In genomic region chr4:40627540-40627939, GRCh38 we compare ENCODE assay signal across 13 cellular contexts. TPM values are rescaled to one million over a fixed set of nuclear protein-coding genes. Genes with fewer than 3 reads are reported as not detected.
DNase-seq lines count a peak whose midpoint lies in the region; ATAC-seq, FAIRE-seq and TF ChIP-seq lines count a peak whose summit lies in the region.
"Had no signal": no experiment of that assay in that cellular context is flagged by ENCODE, and none has a peak within 500 bp of the region (broad histone marks: within the 10 kb centered on the region; RNA-seq: fewer than 3 reads in every experiment).

No MANE protein-coding gene starts in this region.

- H3T11ph ChIP-seq in H9 (ENCODE audit: low read length): no peak overlapping the region

- no peak overlapping the region for H3K14ac ChIP-seq in H9 (ENCODE audit: insufficient read depth, low read length)

- H4K8ac ChIP-seq in H9 (replicated peaks; ENCODE audit: insufficient read length, low read depth, low read length): no peak overlapping the region

- H3K4ac ChIP-seq in H9 (ENCODE audit: low read depth, low read length): no peak overlapping the region

- H2BK5ac ChIP-seq in H9 (ENCODE audit: insufficient read length, low read length): no peak overlapping the region

- no peak overlapping the region for H2AFZ ChIP-seq in H9 (ENCODE audit: low read length)

- peaks cover 13% of the 10 kb centered on the region for H3K23me2 ChIP-seq in H9 (ENCODE audit: insufficient read length, low read depth, low read length, poor library complexity, severe bottlenecking)

- H3K4me1 ChIP-seq in A549: peaks cover 40% of the 10 kb centered on the region
- peaks cover 17% of the 10 kb centered on the region; the same call in 1 of the 2 replicates for H3K4me1 ChIP-seq in H9 (ENCODE audit: insufficient read depth, low read length)
- no peaks in the 10 kb centered on the region for H3K4me1 ChIP-seq in breast epithelium
- peaks cover 40% of the 10 kb centered on the region for H3K4me1 ChIP-seq in mucosa of stomach (ENCODE audit: control insufficient read depth, insufficient read depth, low read length)
- peaks cover 4% of the 10 kb centered on the region for H3K4me1 ChIP-seq in A673 (ENCODE audit: insufficient read depth, low read length, poor library complexity, severe bottlenecking)
- no peaks in the 10 kb centered on the region for H3K4me1 ChIP-seq in mucosa of descending colon (ENCODE audit: low read depth)

- DNase-seq in A549 (ENCODE audit: low read depth in 1 of 2, low spot score in 1 of 2) (no peak), H9 (no peak), breast epithelium (ENCODE audit: low spot score in 2 of 2) (no peak), A673 (ENCODE audit: low spot score) (no peak), mucosa of descending colon (no peak)
- no peak for DNase-seq in activated CD8-positive, alpha-beta T cell treated with anti-CD3 and anti-CD28 coated beads, Interleukin-2, amount 10 ng/mL, durations not matched to agents 7 days and 5 days
- DNase-seq: activated T-cell treated with anti-CD3 and anti-CD28 coated beads, Interleukin-2, amount 50 U/mL, for 1 hour; mesenchymal stem cell; NCI-H1092 treated with DMSO at 0.1 percent for 48 hours; NCI-H345 had no signal

- no peak overlapping the region for H3K18ac ChIP-seq in H9 (ENCODE audit: insufficient read length, low read depth, low read length)

- H3K79me2 ChIP-seq in H9 (ENCODE audit: insufficient read depth, low read length): peaks cover 43% of the 10 kb centered on the region; the same call in 1 of the 2 replicates

- no peak for TF ChIP-seq RAD21 in A549 (conservative IDR thresholded peaks at IDR 0.05 in 1 of 2, IDR thresholded peaks at IDR 0.05 in 1 of 2)

- H3K36me3 ChIP-seq in breast epithelium: no peaks in the 10 kb centered on the region
- no peaks in the 10 kb centered on the region for H3K36me3 ChIP-seq in mucosa of stomach (ENCODE audit: control insufficient read depth, insufficient read depth, low read length)
- no peaks in the 10 kb centered on the region for H3K36me3 ChIP-seq in A673 (ENCODE audit: insufficient read depth, low read length, poor library complexity, severe bottlenecking)
- no peaks in the 10 kb centered on the region for H3K36me3 ChIP-seq in mucosa of descending colon (ENCODE audit: low read depth)

- H3K4me2 ChIP-seq in A549 (peak overlapping the region; percentile 95), H9 (ENCODE audit: insufficient read depth, insufficient read length, low read length) (peak overlapping the region; percentile 69)

- peak overlapping the region; percentile 27 for H3K9ac ChIP-seq in H9 (ENCODE audit: extremely low read depth, insufficient read length, low read length)
- H3K9ac ChIP-seq in mucosa of stomach (ENCODE audit: low read length): peak overlapping the region; percentile 93

- H3K9me3 Mint-ChIP-seq in H9: no peaks in the 10 kb centered on the region
- no peaks in the 10 kb centered on the region for H3K9me3 Mint-ChIP-seq in activated CD8-positive, alpha-beta T cell treated with anti-CD3 and anti-CD28 coated beads, Interleukin-2, amount 10 ng/mL, durations not matched to agents 7 days and 5 days (ENCODE audit: insufficient read depth)

- no peak overlapping the region for H2BK15ac ChIP-seq in H9 (ENCODE audit: low read depth, low read length)

- peak overlapping the region; percentile 73 to 91 for H3K4me3 Mint-ChIP-seq in H9
- no peak overlapping the region for H3K4me3 Mint-ChIP-seq in activated CD8-positive, alpha-beta T cell treated with anti-CD3 and anti-CD28 coated beads, Interleukin-2, amount 10 ng/mL, durations not matched to agents 7 days and 5 days

- no peak overlapping the region for H2BK20ac ChIP-seq in H9 (ENCODE audit: low read depth, low read length, poor library complexity, severe bottlenecking)

- no peak for FAIRE-seq in A549 (lab: Jason Lieb, UNC)

- H3K36me3 Mint-ChIP-seq in H9 (ENCODE audit: insufficient read depth in 1 of 3, low read depth in 3 of 3): peaks cover 4 to 26% (median 11%) of the 10 kb centered on the region in 3 experiments; a peak in 5 of 7 replicates
- H3K36me3 Mint-ChIP-seq in activated CD8-positive, alpha-beta T cell treated with anti-CD3 and anti-CD28 coated beads, Interleukin-2, amount 10 ng/mL, durations not matched to agents 7 days and 5 days (ENCODE audit: low read depth): no peaks in the 10 kb centered on the region

- no peak overlapping the region for H4K91ac ChIP-seq in H9 (ENCODE audit: insufficient read length, low read depth, low read length)

- POLR2A ChIA-PET in A549 (lab: Yijun Ruan, JAX): no interaction called here
- POLR2A ChIA-PET in A673 (lab: Charles Lee; ENCODE audit: low non-redundant PET): no interaction called here
- POLR2A ChIA-PET in activated CD8-positive, alpha-beta T cell treated with anti-CD3 and anti-CD28 coated beads, Interleukin-2, amount 10 ng/mL, durations not matched to agents 7 days and 5 days (lab: Charles Lee): no interaction called here

- intact Hi-C loops in breast epithelium (cut with DNase I; ENCODE audit: low total_unique reads): no loop called here
- intact Hi-C loops in A673 (cut with micrococcal nuclease; ENCODE audit: unreplicated experiment): no loop called here
- intact Hi-C loops in mucosa of descending colon (cut with DNase I, micrococcal nuclease): no loop called here

- ATAC-seq in A549 (no peak), GM18520 (IDR thresholded peaks at IDR 0.05; ENCODE audit: unreplicated experiment) (no peak), mucosa of descending colon (no peak)
- ATAC-seq in activated CD8-positive, alpha-beta T cell treated with anti-CD3 and anti-CD28 coated beads, Interleukin-2, amount 10 ng/mL, durations not matched to agents 7 days and 5 days: no peak

- H3K27me3 Mint-ChIP-seq in H9 (ENCODE audit: low read depth): no peaks in the 10 kb centered on the region
- H3K27me3 Mint-ChIP-seq in activated CD8-positive, alpha-beta T cell treated with anti-CD3 and anti-CD28 coated beads, Interleukin-2, amount 10 ng/mL, durations not matched to agents 7 days and 5 days (ENCODE audit: low read depth): peaks cover 45% of the 10 kb centered on the region

- peak overlapping the region; percentile 66 for H3K4me3 ChIP-seq in A549
- H3K4me3 ChIP-seq in breast epithelium: peak overlapping the region; percentile 22 to 82 (median 66)
- no peak overlapping the region for H3K4me3 ChIP-seq in mucosa of stomach (ENCODE audit: low read length)
- no peak overlapping the region for H3K4me3 ChIP-seq in A673 (ENCODE audit: low read depth, low read length, poor library complexity, severe bottlenecking)
- no peak overlapping the region for H3K4me3 ChIP-seq in mucosa of descending colon

- TF ChIP-seq EP300 in A549 (IDR thresholded peaks at IDR 0.05): no peak

- no peaks in the 10 kb centered on the region for H4K20me1 ChIP-seq in H9 (ENCODE audit: control insufficient read depth, insufficient read depth, insufficient read length)

- peaks cover 58% of the 10 kb centered on the region in 2 experiments for H3K4me1 Mint-ChIP-seq in H9
- H3K4me1 Mint-ChIP-seq in activated CD8-positive, alpha-beta T cell treated with anti-CD3 and anti-CD28 coated beads, Interleukin-2, amount 10 ng/mL, durations not matched to agents 7 days and 5 days (ENCODE audit: low read depth): peaks cover 41% of the 10 kb centered on the region

- peak overlapping the region in 1 of 3 experiments; percentile 95; a peak in 2 of 7 replicates for H3K27ac Mint-ChIP-seq in H9
- no peak overlapping the region for H3K27ac Mint-ChIP-seq in activated CD8-positive, alpha-beta T cell treated with anti-CD3 and anti-CD28 coated beads, Interleukin-2, amount 10 ng/mL, durations not matched to agents 7 days and 5 days

- BruUV-seq in A673 (replicated peaks; lab: Mats Ljungman, UMichigan): no TSS peak

- TF ChIP-seq CTCF in A549 (IDR thresholded peaks at IDR 0.05) (no peak), H9 (conservative IDR thresholded peaks at IDR 0.05) (no peak), breast epithelium (IDR thresholded peaks at IDR 0.05) (no peak), A673 (conservative IDR thresholded peaks at IDR 0.05; ENCODE audit: low read depth, low read length) (no peak), mucosa of descending colon (IDR thresholded peaks at IDR 0.05) (no peak)

- 14% methylated on average over 1 of the region's 1 CpG for WGBS in A549 (ENCODE audit: missing lambda C conversion rate)
- no CpG with 5 or more reads among the region's 1 CpG for WGBS in H9 (ENCODE audit: extremely low coverage, insufficient read length, low lambda C conversion rate)

- H3K23ac ChIP-seq in H9 (ENCODE audit: insufficient read length, low read depth, low read length): no peak overlapping the region

- H3K9me3 ChIP-seq in A549 (no peaks in the 10 kb centered on the region), H9 (ENCODE audit: control insufficient read depth, low read depth, low read length) (no peaks in the 10 kb centered on the region), breast epithelium (no peaks in the 10 kb centered on the region), mucosa of stomach (ENCODE audit: control insufficient read depth, low read length) (no peaks in the 10 kb centered on the region), A673 (ENCODE audit: low read depth, low read length, poor library complexity, severe bottlenecking) (no peaks in the 10 kb centered on the region), mucosa of descending colon (no peaks in the 10 kb centered on the region)

- no peak overlapping the region for H3K56ac ChIP-seq in H9 (ENCODE audit: insufficient read length, low read depth, low read length)

- CTCF ChIA-PET in A549 (lab: Yijun Ruan, JAX): interaction anchor here (1.1 kb wide), 1 partner anchor 9 kb away, joined by 3 read pairs; no protein-coding TSS in a partner anchor
- CTCF ChIA-PET in A673 (lab: Charles Lee): no interaction called here
- CTCF ChIA-PET in activated CD8-positive, alpha-beta T cell treated with anti-CD3 and anti-CD28 coated beads, Interleukin-2, amount 10 ng/mL, durations not matched to agents 7 days and 5 days (lab: Charles Lee): no interaction called here

- TF ChIP-seq POLR2A in A549 (IDR thresholded peaks at IDR 0.05; ENCODE audit: low read length): no peak
- TF ChIP-seq POLR2A in breast epithelium (IDR thresholded peaks at IDR 0.05): no peak

- H2BK12ac ChIP-seq in H9 (ENCODE audit: insufficient read length, low read depth, low read length): no peak overlapping the region

- no peak overlapping the region for H4K5ac ChIP-seq in H9 (ENCODE audit: insufficient read length, low read depth, low read length)

- peak overlapping the region; percentile 98 for H3K27ac ChIP-seq in A549
- H3K27ac ChIP-seq in H9 (ENCODE audit: insufficient read length, low read depth, low read length): no peak overlapping the region
- H3K27ac ChIP-seq in breast epithelium: peak overlapping the region; percentile 65 to 93
- no peak overlapping the region for H3K27ac ChIP-seq in A673 (ENCODE audit: low read depth, low read length, poor library complexity, severe bottlenecking)
- H3K27ac ChIP-seq: coronary artery had no signal

- no peak overlapping the region for H2BK120ac ChIP-seq in H9 (ENCODE audit: low read depth, low read length, poor library complexity, severe bottlenecking)

- H3K27me3 ChIP-seq in H9 (ENCODE audit: insufficient read depth, low read length) (no peaks in the 10 kb centered on the region), breast epithelium (no peaks in the 10 kb centered on the region), mucosa of stomach (ENCODE audit: control insufficient read depth, insufficient read depth, low read length) (no peaks in the 10 kb centered on the region), A673 (replicated peaks; ENCODE audit: insufficient read depth, low read depth, low read length, poor library complexity) (no peaks in the 10 kb centered on the region)

- no peak overlapping the region for H2AK5ac ChIP-seq in H9 (ENCODE audit: insufficient read length, low read length)

- peaks cover 3% of the 10 kb centered on the region for H3K79me1 ChIP-seq in H9 (ENCODE audit: insufficient read depth, low read depth, low read length, poor library complexity, severe bottlenecking)

RNA-seq across cellular contexts. Expression of gene RBM47, which starts 2.1 kb away (rescaled TPM):
- polyA plus RNA-seq in A549 (2011; rRNA removed) (37.3 and 38.1 TPM in 2 replicates), A549 (2017; fragmentation: RNase III; extraction: RNeasy Plus Mini Kit Qiagen cat#74134 plus additional on column Dnase treatment) (33.2 to 43.3 TPM (median 41.5 TPM) in 3 replicates)
- 53.4 and 68.8 TPM in 2 replicates for polyA plus RNA-seq in A549 (2012; cell fraction: cytosol; rRNA removed)
- 63.9 and 115 TPM in 2 replicates for polyA plus RNA-seq in A549 (2012; cell fraction: nucleus; rRNA removed)
- polyA minus RNA-seq in A549 (2011; rRNA and poly(A)+ RNA removed): 37.6 and 44.1 TPM in 2 replicates
- total RNA-seq in H9 (2021) (70.3 and 75.9 TPM in 2 replicates), breast epithelium (100 to 1,000 TPM in 1 of 3 donors, 10 to 100 TPM in 2; 66.6 to 151 (median 89.5) TPM), A673 (2021) (0.09 and 0.28 TPM in 2 replicates), mucosa of descending colon (100 to 1,000 TPM; 144 to 309 (median 258) TPM)
- under 1 TPM; 0.60 to 0.66 TPM for total RNA-seq in activated CD8-positive, alpha-beta T cell treated with anti-CD3 and anti-CD28 coated beads, Interleukin-2, amount 10 ng/mL, durations not matched to agents 7 days and 5 days

Comparison
In these comparisons a context has a peak if more than half of its experiments do, and no peak if none do; other contexts are left out.
1. H3K27ac ChIP-seq: peak in A549 (2 of 2) and breast epithelium (2 of 2); none in H9 (single experiment) and A673 (single experiment).
2. H3K4me3 ChIP-seq: peak in A549 (single experiment) and breast epithelium (3 of 3); none in mucosa of stomach (single experiment), A673 (single experiment) and mucosa of descending colon (single experiment).
3. RNA of gene RBM47, which starts 2.1 kb away (total RNA-seq): 144 to 309 TPM in mucosa of descending colon, 66.6 to 151 TPM in breast epithelium and 70.3 to 75.9 TPM in H9; 0.60 to 0.66 TPM in activated CD8-positive, alpha-beta T cell treated with anti-CD3 and anti-CD28 coated beads, Interleukin-2, amount 10 ng/mL, durations not matched to agents 7 days and 5 days and 0.09 to 0.28 TPM in A673; every median in the first group is over 10 times any median in the second.